9 cellular contexts compared by ENCODE assay signal in genomic region chr7:65750511-65751344, GRCh38.
DNase-seq lines count a peak whose midpoint lies in the region; ATAC-seq, FAIRE-seq and TF ChIP-seq lines count a peak whose summit lies in the region.
"Had no signal": no experiment of that assay in that cellular context is flagged by ENCODE, and none has a peak within 500 bp of the region (broad histone marks: within the 10 kb centered on the region; RNA-seq: fewer than 3 reads in every experiment).

No MANE protein-coding gene starts in this region.

- intact Hi-C loops in kidney (cut with DNase I), result no loop called here

- FAIRE-seq in kidney (lab: Jason Lieb, UNC), result no peak
- FAIRE-seq: TTC549 had no signal

- H3K4me1 ChIP-seq in kidney (ENCODE audit: control insufficient read depth in 1 of 2, insufficient read depth in 1 of 2, low read depth in 1 of 2, low read length in 2 of 2), result peaks cover 0 to 7% of the 10 kb centered on the region in 2 donors

- DNase-seq in Ammon's horn (ENCODE audit: low spot score), result peak; percentile 97
- peak; percentile 63 to 92 for DNase-seq in NCI-H446 (lab: John Stamatoyannopoulos, UW)
- DNase-seq in central memory CD8-positive, alpha-beta T cell (ENCODE audit: low spot score in 2 of 2), result peak; percentile 70 to 72
- peak; percentile 96 for DNase-seq in kidney
- DNase-seq in stimulated activated CD4-positive, alpha-beta T cell treated with anti-CD3 and anti-CD28 coated beads, Interleukin-15, amount 100 ng/mL, for 1 hour (ENCODE audit: low read depth in 1 of 2, low spot score in 1 of 2), result peak; percentile 75 to 85

- no peak for TF ChIP-seq CTCF in kidney (IDR thresholded peaks at IDR 0.05; ENCODE audit: borderline replicate concordance, extremely low read depth, insufficient read depth)

- peak overlapping the region; percentile 63 to 94 for H3K9ac ChIP-seq in kidney (ENCODE audit: low read length in 2 of 2)

- peaks cover 0 to 2% of the 10 kb centered on the region in 2 donors for H3K36me3 ChIP-seq in kidney (ENCODE audit: control insufficient read depth in 1 of 2, insufficient read depth in 2 of 2, low read length in 2 of 2)

- H3K27me3 Mint-ChIP-seq in central memory CD8-positive, alpha-beta T cell, result no peaks in the 10 kb centered on the region

- no peaks in the 10 kb centered on the region for H3K9me3 ChIP-seq in kidney (ENCODE audit: control insufficient read depth in 1 of 2, low read length in 2 of 2)

- TF ChIP-seq POLR2A in GM19193 (IDR thresholded peaks at IDR 0.05; ENCODE audit: extremely low read depth, insufficient read depth, insufficient read length), result peak; percentile 88

- peak; percentile 92 for ATAC-seq in HG03378 (IDR thresholded peaks at IDR 0.05; ENCODE audit: unreplicated experiment)
- ATAC-seq in activated CD4-positive, CD25-positive, alpha-beta regulatory T cell treated with anti-CD3 and anti-CD28 coated beads, Interleukin-2, amount 50 U/mL, for 24 hours, result peak; percentile 99
- peak; percentile 96 for ATAC-seq in central memory CD8-positive, alpha-beta T cell (replicated peaks; ENCODE audit: extremely low read depth, poor library complexity, severe bottlenecking)

- H3K4me1 Mint-ChIP-seq in central memory CD8-positive, alpha-beta T cell, result peaks cover 9% of the 10 kb centered on the region

- peak overlapping the region; percentile 83 for H3K4me3 Mint-ChIP-seq in central memory CD8-positive, alpha-beta T cell

- no peaks in the 10 kb centered on the region for H3K9me3 Mint-ChIP-seq in central memory CD8-positive, alpha-beta T cell

- peak overlapping the region; percentile 83 to 87 for H3K27ac ChIP-seq in kidney (ENCODE audit: low read depth in 2 of 2, low read length in 2 of 2)

- H3K27ac Mint-ChIP-seq in central memory CD8-positive, alpha-beta T cell (ENCODE audit: low read depth), result peak overlapping the region; percentile 70

- peak overlapping the region; percentile 97 to 99 for H3K4me3 ChIP-seq in kidney (ENCODE audit: low read length in 2 of 2)

- peaks cover 22% of the 10 kb centered on the region for H3K36me3 Mint-ChIP-seq in central memory CD8-positive, alpha-beta T cell (ENCODE audit: insufficient read depth)

Comparison
In these comparisons a context has a peak if more than half of its experiments do, and no peak if none do; other contexts are left out.
1. Peak in every context shown above with its lines: DNase-seq, ATAC-seq, H3K4me3 ChIP-seq and H3K27ac ChIP-seq.